31 cellular contexts compared by ENCODE assay signal in the genomic region with DNA sequence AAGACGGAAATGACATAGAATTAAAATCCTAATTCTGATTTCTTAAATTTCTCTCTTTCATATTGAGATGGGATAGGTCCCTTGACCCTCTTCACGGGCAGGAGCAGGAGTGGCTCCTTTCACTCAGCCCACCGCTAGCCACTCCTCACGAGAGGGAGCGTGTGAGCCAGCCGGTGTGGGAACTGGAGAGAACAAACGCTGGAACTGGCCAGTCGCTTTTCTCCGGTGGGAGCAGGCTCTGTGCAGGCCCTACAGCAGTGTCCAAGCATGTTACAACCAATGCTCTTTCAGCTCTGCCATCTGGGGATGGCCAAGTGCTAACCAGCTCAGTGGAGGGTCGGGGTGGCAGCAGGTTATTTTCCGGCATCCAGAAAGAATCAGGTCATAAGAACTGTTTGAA.
"Had no signal": no experiment of that assay in that cellular context is flagged by ENCODE, and none has a peak within 500 bp of the region (broad histone marks: within the 10 kb centered on the region; RNA-seq: fewer than 3 reads in every experiment).

No MANE protein-coding gene starts in this region.

- ATAC-seq: activated CD4-positive, CD25-positive, alpha-beta regulatory T cell treated with anti-CD3 and anti-CD28 coated beads, Interleukin-2, amount 50 U/mL, for 24 hours; activated CD8-positive, alpha-beta T cell treated with anti-CD3 and anti-CD28 coated beads for 36 hours; activated T-cell treated with anti-CD3 and anti-CD28 coated beads, Interleukin-2, amount 50 U/mL, for 4 hours; activated T-helper 17 cell treated with anti-CD3 and anti-CD28 coated beads, Interleukin-2, amount 50 U/mL, for 72 hours; body of pancreas; foreskin keratinocyte; gastrocnemius medialis; T-helper 17 cell had no signal

- H3K9me3 ChIP-seq: body of pancreas, colonic mucosa, esophagus muscularis mucosa, gastrocnemius medialis had no signal

- DNase-seq: activated B cell treated with CpG ODN at 0.5 μM for 24 hours; activated CD4-positive, alpha-beta T cell treated with anti-CD3 and anti-CD28 coated beads for 48 hours; activated CD4-positive, alpha-beta T cell treated with anti-CD3 and anti-CD28 coated beads, Interleukin-2, amount 50 U/mL, for 1 hour; activated CD4-positive, alpha-beta T cell treated with anti-CD3 and anti-CD28 coated beads, Interleukin-2, amount 50 U/mL, for 48 hours; activated CD8-positive, alpha-beta memory T cell treated with anti-CD3 and anti-CD28 coated beads for 24 hours; activated CD8-positive, alpha-beta T cell treated with anti-CD3 and anti-CD28 coated beads for 36 hours; activated effector memory CD4-positive, alpha-beta T cell treated with Interleukin-2 at 50 U/mL for 16 hours; activated gamma-delta T cell treated with Interleukin-2 at 50 U/mL for 16 hours; activated naive CD4-positive, alpha-beta T cell treated with anti-CD3 and anti-CD28 coated beads, Interleukin-2, amount 50 U/mL, for 16 hours; activated naive CD4-positive, alpha-beta T cell treated with Interleukin-2 at 50 U/mL for 16 hours; activated T-cell treated with anti-CD3 and anti-CD28 coated beads, Interleukin-2, amount 50 U/mL, for 4 hours; amniotic stem cell; aorta; body of pancreas; central memory CD4-positive, alpha-beta T cell; cerebellar nuclear complex; colonic mucosa; effector memory CD4-positive, alpha-beta T cell; erythroblast; foreskin keratinocyte; gastrocnemius medialis; T-helper 1 cell; T-helper 17 cell; T1000; WERI-Rb-1 had no signal

- H3K4me3 Mint-ChIP-seq: activated B cell treated with CpG ODN at 0.5 μM for 24 hours; activated CD8-positive, alpha-beta T cell treated with anti-CD3 and anti-CD28 coated beads for 36 hours; activated naive CD8-positive, alpha-beta T cell; activated T-cell treated with anti-CD3 and anti-CD28 coated beads, Interleukin-2, amount 50 U/mL, for 4 hours; activated T-helper 17 cell treated with anti-CD3 and anti-CD28 coated beads, Interleukin-2, amount 50 U/mL, for 72 hours; T-helper 17 cell; T-helper 2 cell treated with Interferon-gamma antibody and Interleukin-4, amounts not matched to agents 5 μg/mL and 100 μg/mL, for 36 hours had no signal

- H3K27ac Mint-ChIP-seq: activated B cell treated with CpG ODN at 0.5 μM for 24 hours; activated CD8-positive, alpha-beta T cell treated with anti-CD3 and anti-CD28 coated beads for 36 hours; activated naive CD8-positive, alpha-beta T cell; activated T-helper 17 cell treated with anti-CD3 and anti-CD28 coated beads, Interleukin-2, amount 50 U/mL, for 72 hours; T-helper 17 cell; T-helper 2 cell treated with Interferon-gamma antibody and Interleukin-4, amounts not matched to agents 5 μg/mL and 100 μg/mL, for 36 hours had no signal

- H3K4me1 Mint-ChIP-seq: activated B cell treated with CpG ODN at 0.5 μM for 24 hours; activated T-helper 17 cell treated with anti-CD3 and anti-CD28 coated beads, Interleukin-2, amount 50 U/mL, for 72 hours; T-helper 17 cell had no signal

- H3K4me1 ChIP-seq: body of pancreas, colonic mucosa, esophagus muscularis mucosa, foreskin keratinocyte, gastrocnemius medialis had no signal

- H3K27me3 ChIP-seq: body of pancreas, cardiac muscle cell, colonic mucosa, esophagus muscularis mucosa, foreskin keratinocyte, gastrocnemius medialis had no signal

- H3K36me3 Mint-ChIP-seq: activated naive CD8-positive, alpha-beta T cell had no signal

- H3K27me3 Mint-ChIP-seq: activated B cell treated with CpG ODN at 0.5 μM for 24 hours; activated CD8-positive, alpha-beta T cell treated with anti-CD3 and anti-CD28 coated beads for 36 hours; activated naive CD8-positive, alpha-beta T cell; activated T-helper 17 cell treated with anti-CD3 and anti-CD28 coated beads, Interleukin-2, amount 50 U/mL, for 72 hours; T-helper 17 cell had no signal

- H3K36me3 ChIP-seq: cardiac muscle cell, colonic mucosa, esophagus muscularis mucosa, gastrocnemius medialis, WERI-Rb-1 had no signal

- H3K4me3 ChIP-seq: body of pancreas, cardiac muscle cell, colonic mucosa, esophagus muscularis mucosa, gastrocnemius medialis had no signal

- H3K27ac ChIP-seq: body of pancreas, cardiac muscle cell, colonic mucosa, esophagus muscularis mucosa, foreskin keratinocyte, gastrocnemius medialis, WERI-Rb-1 had no signal
